Comparison of ENCODE assay signal across 1 cellular context in the genomic region with DNA sequence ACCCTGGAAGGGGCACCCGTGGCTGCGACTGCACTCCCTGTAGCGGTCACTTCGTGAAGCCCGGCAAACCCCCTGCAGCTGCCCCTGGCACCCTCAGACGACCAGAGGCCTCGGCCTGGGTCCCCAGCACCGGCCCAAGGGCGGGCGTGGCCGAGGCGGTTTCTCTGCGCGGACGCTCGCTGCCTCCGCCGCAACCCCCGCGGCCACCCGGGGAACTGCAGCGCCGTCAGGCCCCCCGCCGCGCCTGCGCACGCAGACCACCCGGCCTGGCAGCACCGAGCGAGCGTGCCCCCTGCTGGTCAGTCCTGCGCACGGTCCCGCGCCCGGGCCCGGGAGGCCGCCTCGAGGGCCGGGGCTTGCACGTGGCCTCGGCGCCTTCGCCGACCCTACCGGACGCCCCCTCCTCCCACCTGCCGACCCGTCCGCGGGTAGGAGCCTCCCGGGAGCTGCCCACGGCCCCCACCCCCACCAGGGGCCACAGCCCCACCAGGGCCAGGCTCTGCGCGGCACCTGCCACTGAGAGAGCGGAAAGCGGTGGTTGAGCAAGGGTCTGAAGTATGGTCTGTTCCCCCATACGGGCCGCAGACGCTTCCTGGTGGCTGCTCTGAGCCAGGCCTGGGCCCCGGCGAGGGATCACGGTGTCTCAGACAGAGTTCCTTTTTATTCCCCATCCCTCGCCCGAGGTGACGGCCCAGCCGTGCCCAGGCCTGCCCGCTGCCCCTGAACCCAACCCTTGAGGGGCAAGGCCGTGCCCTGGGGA.
TF ChIP-seq lines count a peak whose summit lies in the region.

No MANE protein-coding gene starts in this region.

TF ChIP-seq in HepG2, 621 proteins besides CTCF, POLR2A, EP300 and RAD21 (continued from another document and continues in another):
- TF ChIP-seq MTA3 (CRISPR knock-in tag; IDR thresholded peaks at IDR 0.05) = no peak
- peak; percentile 70; the same call in 1 of the 2 replicates for TF ChIP-seq FOXO1 (CRISPR knock-in tag; IDR thresholded peaks at IDR 0.05)
- 0 out of 2 replicates have a peak, but pooled peaks have one; percentile 64 for TF ChIP-seq CENPT (CRISPR knock-in tag; IDR thresholded peaks at IDR 0.05; ENCODE audit: low read depth)
- TF ChIP-seq SMYD3 (CRISPR knock-in tag; IDR thresholded peaks at IDR 0.05) = no peak
- TF ChIP-seq FIP1L1 (IDR thresholded peaks at IDR 0.05; ENCODE audit: borderline replicate concordance, insufficient read depth, low read depth, low read length) = no peak
- peak; percentile 80; the same call in 1 of the 2 replicates for TF ChIP-seq HOXA9 (CRISPR knock-in tag; IDR thresholded peaks at IDR 0.05; ENCODE audit: borderline replicate concordance)
- no peak for TF ChIP-seq ZNF530 (CRISPR knock-in tag; IDR thresholded peaks at IDR 0.05; ENCODE audit: low read depth)
- peak; percentile 68; the same call in 1 of the 2 replicates for TF ChIP-seq ZBTB7B (CRISPR knock-in tag; IDR thresholded peaks at IDR 0.05)
- TF ChIP-seq CSRNP1 (CRISPR knock-in tag; IDR thresholded peaks at IDR 0.05) = 0 out of 2 replicates have a peak, but pooled peaks have one; percentile 45
- TF ChIP-seq MBNL3 (CRISPR knock-in tag; conservative IDR thresholded peaks at IDR 0.05) = no peak
- TF ChIP-seq, protein P1, sequence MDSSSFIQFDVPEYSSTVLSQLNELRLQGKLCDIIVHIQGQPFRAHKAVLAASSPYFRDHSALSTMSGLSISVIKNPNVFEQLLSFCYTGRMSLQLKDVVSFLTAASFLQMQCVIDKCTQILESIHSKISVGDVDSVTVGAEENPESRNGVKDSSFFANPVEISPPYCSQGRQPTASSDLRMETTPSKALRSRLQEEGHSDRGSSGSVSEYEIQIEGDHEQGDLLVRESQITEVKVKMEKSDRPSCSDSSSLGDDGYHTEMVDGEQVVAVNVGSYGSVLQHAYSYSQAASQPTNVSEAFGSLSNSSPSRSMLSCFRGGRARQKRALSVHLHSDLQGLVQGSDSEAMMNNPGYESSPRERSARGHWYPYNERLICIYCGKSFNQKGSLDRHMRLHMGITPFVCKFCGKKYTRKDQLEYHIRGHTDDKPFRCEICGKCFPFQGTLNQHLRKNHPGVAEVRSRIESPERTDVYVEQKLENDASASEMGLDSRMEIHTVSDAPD (CRISPR knock-in tag; IDR thresholded peaks at IDR 0.05) = no peak
- TF ChIP-seq, protein P2, sequence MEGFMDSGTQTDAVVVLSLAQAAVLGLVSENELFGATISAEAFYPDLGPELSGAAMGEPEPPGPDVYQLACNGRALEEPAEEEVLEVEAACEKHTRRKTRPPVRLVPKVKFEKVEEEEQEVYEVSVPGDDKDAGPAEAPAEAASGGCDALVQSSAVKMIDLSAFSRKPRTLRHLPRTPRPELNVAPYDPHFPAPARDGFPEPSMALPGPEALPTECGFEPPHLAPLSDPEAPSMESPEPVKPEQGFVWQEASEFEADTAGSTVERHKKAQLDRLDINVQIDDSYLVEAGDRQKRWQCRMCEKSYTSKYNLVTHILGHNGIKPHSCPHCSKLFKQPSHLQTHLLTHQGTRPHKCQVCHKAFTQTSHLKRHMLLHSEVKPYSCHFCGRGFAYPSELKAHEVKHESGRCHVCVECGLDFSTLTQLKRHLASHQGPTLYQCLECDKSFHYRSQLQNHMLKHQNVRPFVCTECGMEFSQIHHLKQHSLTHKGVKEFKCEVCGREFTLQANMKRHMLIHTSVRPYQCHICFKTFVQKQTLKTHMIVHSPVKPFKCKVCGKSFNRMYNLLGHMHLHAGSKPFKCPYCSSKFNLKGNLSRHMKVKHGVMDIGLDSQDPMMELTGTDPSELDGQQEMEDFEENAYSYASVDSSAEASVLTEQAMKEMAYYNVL (CRISPR knock-in tag; IDR thresholded peaks at IDR 0.05; ENCODE audit: borderline replicate concordance) = no peak
- TF ChIP-seq, protein P3, sequence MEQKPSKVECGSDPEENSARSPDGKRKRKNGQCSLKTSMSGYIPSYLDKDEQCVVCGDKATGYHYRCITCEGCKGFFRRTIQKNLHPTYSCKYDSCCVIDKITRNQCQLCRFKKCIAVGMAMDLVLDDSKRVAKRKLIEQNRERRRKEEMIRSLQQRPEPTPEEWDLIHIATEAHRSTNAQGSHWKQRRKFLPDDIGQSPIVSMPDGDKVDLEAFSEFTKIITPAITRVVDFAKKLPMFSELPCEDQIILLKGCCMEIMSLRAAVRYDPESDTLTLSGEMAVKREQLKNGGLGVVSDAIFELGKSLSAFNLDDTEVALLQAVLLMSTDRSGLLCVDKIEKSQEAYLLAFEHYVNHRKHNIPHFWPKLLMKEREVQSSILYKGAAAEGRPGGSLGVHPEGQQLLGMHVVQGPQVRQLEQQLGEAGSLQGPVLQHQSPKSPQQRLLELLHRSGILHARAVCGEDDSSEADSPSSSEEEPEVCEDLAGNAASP (CRISPR knock-in tag; IDR thresholded peaks at IDR 0.05; ENCODE audit: borderline replicate concordance) = peak; percentile 52
- TF ChIP-seq ZNF782 (CRISPR knock-in tag; IDR thresholded peaks at IDR 0.05; ENCODE audit: borderline replicate concordance) = peak; percentile 54; the same call in 1 of the 2 replicates
- no peak for TF ChIP-seq ZBTB8A (CRISPR knock-in tag; IDR thresholded peaks at IDR 0.05; ENCODE audit: borderline replicate concordance, low read depth)
- 0 out of 2 replicates have a peak, but pooled peaks have one; percentile 35 for TF ChIP-seq SRY (CRISPR knock-in tag; IDR thresholded peaks at IDR 0.05)
- TF ChIP-seq RXRB (CRISPR knock-in tag; IDR thresholded peaks at IDR 0.05; ENCODE audit: borderline replicate concordance) = peak; percentile 38; the same call in 1 of the 2 replicates
- TF ChIP-seq NR1H2 (CRISPR knock-in tag; IDR thresholded peaks at IDR 0.05; ENCODE audit: borderline replicate concordance, low read depth) = no peak
- TF ChIP-seq SRSF9 (IDR thresholded peaks at IDR 0.05; ENCODE audit: borderline replicate concordance, insufficient read depth, low read depth, low read length, poor library complexity, severe bottlenecking) = no peak
- peak; percentile 89; the same call in 1 of the 2 replicates for TF ChIP-seq ZNF276 (CRISPR knock-in tag; IDR thresholded peaks at IDR 0.05; ENCODE audit: low read depth)
- peak; percentile 82 for TF ChIP-seq YEATS4 (CRISPR knock-in tag; IDR thresholded peaks at IDR 0.05; ENCODE audit: borderline replicate concordance)
- no peak for TF ChIP-seq ATF1 (CRISPR knock-in tag; IDR thresholded peaks at IDR 0.05)
- TF ChIP-seq DNMT1 (CRISPR knock-in tag; IDR thresholded peaks at IDR 0.05) = peak; percentile 92; the same call in 1 of the 2 replicates
- peak; percentile 36; the same call in 1 of the 2 replicates for TF ChIP-seq BHLHE40 (IDR thresholded peaks at IDR 0.05; ENCODE audit: low read length)
- peak; percentile 83 for TF ChIP-seq HOXA3 (CRISPR knock-in tag; IDR thresholded peaks at IDR 0.05)
- no peak for TF ChIP-seq TCF12 (IDR thresholded peaks at IDR 0.05)
- no peak for TF ChIP-seq TCF12 (CRISPR knock-in tag; IDR thresholded peaks at IDR 0.05)
- TF ChIP-seq ZNF143 (CRISPR knock-in tag; IDR thresholded peaks at IDR 0.05) = no peak
- TF ChIP-seq ZNF556 (CRISPR knock-in tag; IDR thresholded peaks at IDR 0.05; ENCODE audit: borderline replicate concordance) = peak; percentile 91; the same call in 1 of the 2 replicates
- no peak for TF ChIP-seq MYNN (CRISPR knock-in tag; IDR thresholded peaks at IDR 0.05; ENCODE audit: low read depth)
- no peak for TF ChIP-seq SP140L (CRISPR knock-in tag; IDR thresholded peaks at IDR 0.05; ENCODE audit: borderline replicate concordance)
- no peak for TF ChIP-seq ZNF503 (CRISPR knock-in tag; IDR thresholded peaks at IDR 0.05)
- peak; percentile 90; the same call in 1 of the 2 replicates for TF ChIP-seq ZNF253 (CRISPR knock-in tag; IDR thresholded peaks at IDR 0.05; ENCODE audit: borderline replicate concordance)
- TF ChIP-seq, protein P4, sequence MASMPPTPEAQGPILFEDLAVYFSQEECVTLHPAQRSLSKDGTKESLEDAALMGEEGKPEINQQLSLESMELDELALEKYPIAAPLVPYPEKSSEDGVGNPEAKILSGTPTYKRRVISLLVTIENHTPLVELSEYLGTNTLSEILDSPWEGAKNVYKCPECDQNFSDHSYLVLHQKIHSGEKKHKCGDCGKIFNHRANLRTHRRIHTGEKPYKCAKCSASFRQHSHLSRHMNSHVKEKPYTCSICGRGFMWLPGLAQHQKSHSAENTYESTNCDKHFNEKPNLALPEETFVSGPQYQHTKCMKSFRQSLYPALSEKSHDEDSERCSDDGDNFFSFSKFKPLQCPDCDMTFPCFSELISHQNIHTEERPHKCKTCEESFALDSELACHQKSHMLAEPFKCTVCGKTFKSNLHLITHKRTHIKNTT (CRISPR knock-in tag; IDR thresholded peaks at IDR 0.05) = no peak
- TF ChIP-seq, protein P5, sequence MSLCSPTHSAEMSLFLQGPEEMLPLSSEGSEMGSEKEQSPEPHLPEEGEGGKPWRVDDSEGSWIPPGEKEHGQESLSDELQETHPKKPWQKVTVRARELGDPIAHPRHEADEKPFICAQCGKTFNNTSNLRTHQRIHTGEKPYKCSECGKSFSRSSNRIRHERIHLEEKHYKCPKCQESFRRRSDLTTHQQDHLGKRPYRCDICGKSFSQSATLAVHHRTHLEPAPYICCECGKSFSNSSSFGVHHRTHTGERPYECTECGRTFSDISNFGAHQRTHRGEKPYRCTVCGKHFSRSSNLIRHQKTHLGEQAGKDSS (CRISPR knock-in tag; IDR thresholded peaks at IDR 0.05; ENCODE audit: borderline replicate concordance, low read depth) = peak; percentile 90; the same call in 1 of the 2 replicates
- TF ChIP-seq SUZ12 (IDR thresholded peaks at IDR 0.05; ENCODE audit: low read depth, low read length) = no peak
- no peak for TF ChIP-seq HOXA5 (CRISPR knock-in tag; IDR thresholded peaks at IDR 0.05)
- no peak for TF ChIP-seq PCBP1 (IDR thresholded peaks at IDR 0.05; ENCODE audit: borderline replicate concordance, low read depth, low read length)
- 0 out of 2 replicates have a peak, but pooled peaks have one; percentile 69 for TF ChIP-seq REXO4 (CRISPR knock-in tag; IDR thresholded peaks at IDR 0.05; ENCODE audit: borderline replicate concordance)
- TF ChIP-seq, protein P6, sequence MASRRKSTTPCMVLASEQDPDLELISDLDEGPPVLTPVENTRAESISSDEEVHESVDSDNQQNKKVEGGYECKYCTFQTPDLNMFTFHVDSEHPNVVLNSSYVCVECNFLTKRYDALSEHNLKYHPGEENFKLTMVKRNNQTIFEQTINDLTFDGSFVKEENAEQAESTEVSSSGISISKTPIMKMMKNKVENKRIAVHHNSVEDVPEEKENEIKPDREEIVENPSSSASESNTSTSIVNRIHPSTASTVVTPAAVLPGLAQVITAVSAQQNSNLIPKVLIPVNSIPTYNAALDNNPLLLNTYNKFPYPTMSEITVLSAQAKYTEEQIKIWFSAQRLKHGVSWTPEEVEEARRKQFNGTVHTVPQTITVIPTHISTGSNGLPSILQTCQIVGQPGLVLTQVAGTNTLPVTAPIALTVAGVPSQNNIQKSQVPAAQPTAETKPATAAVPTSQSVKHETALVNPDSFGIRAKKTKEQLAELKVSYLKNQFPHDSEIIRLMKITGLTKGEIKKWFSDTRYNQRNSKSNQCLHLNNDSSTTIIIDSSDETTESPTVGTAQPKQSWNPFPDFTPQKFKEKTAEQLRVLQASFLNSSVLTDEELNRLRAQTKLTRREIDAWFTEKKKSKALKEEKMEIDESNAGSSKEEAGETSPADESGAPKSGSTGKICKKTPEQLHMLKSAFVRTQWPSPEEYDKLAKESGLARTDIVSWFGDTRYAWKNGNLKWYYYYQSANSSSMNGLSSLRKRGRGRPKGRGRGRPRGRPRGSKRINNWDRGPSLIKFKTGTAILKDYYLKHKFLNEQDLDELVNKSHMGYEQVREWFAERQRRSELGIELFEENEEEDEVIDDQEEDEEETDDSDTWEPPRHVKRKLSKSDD (CRISPR knock-in tag; IDR thresholded peaks at IDR 0.05; ENCODE audit: low read depth) = peak; percentile 70; the same call in 1 of the 2 replicates
- no peak for TF ChIP-seq RFXANK (CRISPR knock-in tag; IDR thresholded peaks at IDR 0.05)
- TF ChIP-seq RBM22 (optimal IDR thresholded peaks at IDR 0.05; ENCODE audit: low read length) = no peak
